Comparison of ENCODE assay signal across 14 cellular contexts in genomic region chr10:21368022-21368582, GRCh38.
A peak's percentile ranks its signal among the peaks of the same experiment; 100 is the strongest.
DNase-seq lines count a peak whose midpoint lies in the region; ATAC-seq and TF ChIP-seq lines count a peak whose summit lies in the region.
"Had no signal": no experiment of that assay in that cellular context is flagged by ENCODE, and none has a peak within 500 bp of the region (broad histone marks: within the 10 kb centered on the region; RNA-seq: fewer than 3 reads in every experiment).

No MANE protein-coding gene starts in this region.

- peak overlapping the region; percentile 27 for H3K4me2 ChIP-seq in parathyroid adenoma (ENCODE audit: low read length)

- ATAC-seq in GM19025 (IDR thresholded peaks at IDR 0.05; ENCODE audit: low read depth, unreplicated experiment), result peak; percentile 50
- ATAC-seq in HG02840 (IDR thresholded peaks at IDR 0.05; ENCODE audit: low FRiP score, unreplicated experiment), result peak; percentile 58
- ATAC-seq: naive thymus-derived CD4-positive, alpha-beta T cell had no signal

- DNase-seq in NOMO-1 treated with DMSO at 0.1 percent for 48 hours (lab: John Stamatoyannopoulos, UW; ENCODE audit: unreplicated experiment) (peak; percentile 98), NCI-H2196 treated with DMSO at 0.1 percent for 48 hours (lab: John Stamatoyannopoulos, UW; ENCODE audit: unreplicated experiment) (no peak), Caco-2 (no peak), posterior cingulate gyrus (no peak)
- DNase-seq: activated CD4-positive, alpha-beta T cell treated with anti-CD3 and anti-CD28 coated beads, Interleukin-2, amount 50 U/mL, for 48 hours; Calu3; naive thymus-derived CD4-positive, alpha-beta T cell; NCI-H1092; Peyer's patch had no signal

- POLR2A ChIA-PET in Caco-2 (lab: Charles Lee), result no interaction called here

- H3K9me3 ChIP-seq in parathyroid adenoma (ENCODE audit: control insufficient read depth, low read length), result no peaks in the 10 kb centered on the region
- H3K9me3 ChIP-seq in Caco-2, result no peaks in the 10 kb centered on the region
- H3K9me3 ChIP-seq: Peyer's patch had no signal

- H3K79me2 ChIP-seq in parathyroid adenoma, result no peaks in the 10 kb centered on the region

- H3K27me3 Mint-ChIP-seq in Caco-2 (ENCODE audit: insufficient read depth, unreplicated experiment), result no peaks in the 10 kb centered on the region
- H3K27me3 Mint-ChIP-seq: activated naive CD8-positive, alpha-beta T cell; naive thymus-derived CD4-positive, alpha-beta T cell; stimulated activated naive CD8-positive, alpha-beta T cell treated with anti-CD3 and anti-CD28 coated beads, Interleukin-15, Interleukin-2, amounts not matched to agents 100 ng/mL and 50 ng/mL, for 24 hours had no signal

- CTCF ChIA-PET in Caco-2 (lab: Charles Lee), result no interaction called here

- H3K36me3 ChIP-seq in parathyroid adenoma (ENCODE audit: control insufficient read depth, insufficient read depth, low read length) (no peaks in the 10 kb centered on the region), Caco-2 (ENCODE audit: control insufficient read depth, insufficient read depth, low read length) (no peaks in the 10 kb centered on the region)
- H3K36me3 ChIP-seq: Peyer's patch had no signal

- H3K9ac ChIP-seq in parathyroid adenoma, result no peak overlapping the region

- peaks cover 17% of the 10 kb centered on the region for H3K36me3 Mint-ChIP-seq in Caco-2 (ENCODE audit: insufficient read depth, unreplicated experiment)
- H3K36me3 Mint-ChIP-seq: activated naive CD8-positive, alpha-beta T cell; naive thymus-derived CD4-positive, alpha-beta T cell had no signal

- no peaks in the 10 kb centered on the region for H3K9me3 Mint-ChIP-seq in Caco-2 (ENCODE audit: unreplicated experiment)
- H3K9me3 Mint-ChIP-seq: naive thymus-derived CD4-positive, alpha-beta T cell; stimulated activated naive CD8-positive, alpha-beta T cell treated with anti-CD3 and anti-CD28 coated beads, Interleukin-15, Interleukin-2, amounts not matched to agents 100 ng/mL and 50 ng/mL, for 24 hours had no signal

- H3K4me1 Mint-ChIP-seq in Caco-2 (ENCODE audit: low read depth, unreplicated experiment), result peaks cover 54% of the 10 kb centered on the region

- H3K27ac ChIP-seq in parathyroid adenoma, result peak overlapping the region; percentile 93
- H3K27ac ChIP-seq: Peyer's patch had no signal

- H3K4me1 ChIP-seq in parathyroid adenoma (peaks cover 45% of the 10 kb centered on the region), Caco-2 (peaks cover 65% of the 10 kb centered on the region)

- BruUV-seq in Caco-2 (replicated peaks; lab: Mats Ljungman, UMichigan), result no TSS peak

- H3K4me3 ChIP-seq in parathyroid adenoma (ENCODE audit: low read depth, low read length), result peak overlapping the region; percentile 11
- no peak overlapping the region for H3K4me3 ChIP-seq in Caco-2 (ENCODE audit: low read depth, low read length)
- H3K4me3 ChIP-seq: Peyer's patch had no signal

- intact Hi-C loops in Caco-2 (cut with micrococcal nuclease; ENCODE audit: unreplicated experiment) (loop anchor here (10.0 kb wide), 1 partner anchor 357 kb away; no protein-coding TSS in a partner anchor), posterior cingulate gyrus (cut with DNase I) (no loop called here)

- H3K4me3 Mint-ChIP-seq in Caco-2 (ENCODE audit: unreplicated experiment), result no peak overlapping the region
- H3K4me3 Mint-ChIP-seq: activated naive CD8-positive, alpha-beta T cell; naive thymus-derived CD4-positive, alpha-beta T cell; stimulated activated naive CD8-positive, alpha-beta T cell treated with anti-CD3 and anti-CD28 coated beads, Interleukin-15, Interleukin-2, amounts not matched to agents 100 ng/mL and 50 ng/mL, for 24 hours had no signal

- TF ChIP-seq CTCF in parathyroid adenoma (IDR thresholded peaks at IDR 0.05), result no peak
- TF ChIP-seq CTCF in Caco-2 (IDR thresholded peaks at IDR 0.05; ENCODE audit: insufficient read depth in 1 of 2, low read depth in 1 of 2, low read length in 1 of 2, severe bottlenecking in 1 of 2, unreplicated experiment in 1 of 2), result no peak

- no peak overlapping the region for H3K27ac Mint-ChIP-seq in Caco-2 (ENCODE audit: unreplicated experiment)
- H3K27ac Mint-ChIP-seq: activated naive CD8-positive, alpha-beta T cell; naive thymus-derived CD4-positive, alpha-beta T cell; stimulated activated naive CD8-positive, alpha-beta T cell treated with anti-CD3 and anti-CD28 coated beads, Interleukin-15, Interleukin-2, amounts not matched to agents 100 ng/mL and 50 ng/mL, for 24 hours had no signal

- peak overlapping the region; percentile 77 for H2AFZ ChIP-seq in parathyroid adenoma

- H3K27me3 ChIP-seq in parathyroid adenoma (ENCODE audit: control insufficient read depth, insufficient read depth, low read length) (no peaks in the 10 kb centered on the region), Caco-2 (replicated peaks; ENCODE audit: control insufficient read depth, insufficient read depth, low read length) (no peaks in the 10 kb centered on the region)
- H3K27me3 ChIP-seq: Peyer's patch had no signal
